In the genomic region with DNA sequence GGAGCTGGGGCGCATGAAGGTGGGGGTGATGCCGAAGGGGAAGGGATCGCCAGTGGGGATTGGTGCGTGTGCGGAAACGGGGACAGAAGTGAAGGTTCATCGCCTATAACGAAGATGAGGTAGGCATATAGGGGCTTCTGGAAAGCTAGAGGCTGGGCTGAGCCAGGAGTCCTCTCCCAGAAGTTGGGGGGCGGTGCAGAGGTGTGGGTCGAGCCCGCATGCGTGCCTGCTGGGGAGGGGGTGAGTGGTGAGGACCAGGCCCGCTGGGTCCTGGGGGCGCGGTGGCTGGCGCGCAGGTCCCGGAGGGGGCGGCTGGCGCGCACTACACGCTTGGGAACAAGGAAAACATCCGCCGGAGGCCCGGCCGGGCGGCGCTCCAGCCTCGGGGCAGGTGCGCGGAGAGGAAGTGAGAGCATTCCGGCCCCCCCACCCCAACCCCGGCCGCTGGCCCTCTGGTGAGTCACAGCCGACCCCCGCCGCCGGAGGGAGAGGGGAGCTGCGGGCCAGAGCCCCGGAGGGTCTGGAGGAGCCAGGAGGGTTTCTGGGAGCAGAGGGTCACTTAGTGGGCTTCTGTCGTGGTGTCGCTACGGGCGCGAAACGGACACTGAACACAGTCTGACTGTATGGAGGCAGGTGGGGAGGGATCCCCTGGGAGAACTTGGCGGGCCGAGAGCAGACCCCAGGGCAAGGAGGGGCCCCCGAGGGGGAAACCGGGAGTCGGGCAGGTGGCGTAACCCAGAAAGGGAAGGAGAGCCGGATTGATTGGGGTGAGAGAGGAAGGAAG, we compare ENCODE assay signal across 8 cellular contexts. TPM values are rescaled to one million over a fixed set of nuclear protein-coding genes. Genes with fewer than 3 reads are reported as not detected.
DNase-seq lines count a peak whose midpoint lies in the region; ATAC-seq, FAIRE-seq and TF ChIP-seq lines count a peak whose summit lies in the region.

No MANE protein-coding gene starts in this region.

- H3K36me3 ChIP-seq in left lung: peaks cover 0 to 33% of the 10 kb centered on the region in 2 donors

- H3K4me3 ChIP-seq in left lung: peak overlapping the region; percentile 45 to 54

- ATAC-seq in GM21825 (IDR thresholded peaks at IDR 0.05; ENCODE audit: unreplicated experiment) (peak; percentile 49), left lung (peak; percentile 77)

- DNase-seq in ELR (ENCODE audit: low read depth): peak; percentile 71
- peak; percentile 10 for DNase-seq in MV-4-11 (lab: John Stamatoyannopoulos, UW)
- DNase-seq in UCSD-AML1 (lab: John Stamatoyannopoulos, UW; ENCODE audit: unreplicated experiment): peak; percentile 79
- peak; percentile 61 to 92 for DNase-seq in left lung
- DNase-seq in stimulated activated CD4-positive, alpha-beta T cell treated with anti-CD3 and anti-CD28 coated beads, Interleukin-4, amount 100 ng/mL, for 24 hours: peak; percentile 17
- DNase-seq in urothelium cell line (ENCODE audit: low spot score): no peak

- no peak for TF ChIP-seq CTCF in left lung (IDR thresholded peaks at IDR 0.05)

- intact Hi-C loops in left lung (cut with DNase I): no loop called here

- H3K27me3 ChIP-seq in left lung: no peaks in the 10 kb centered on the region

- no peak for FAIRE-seq in urothelium cell line (lab: Jason Lieb, UNC)

- no peaks in the 10 kb centered on the region for H3K9me3 ChIP-seq in left lung

- H3K27ac ChIP-seq in cingulate gyrus (ENCODE audit: low read depth, low read length) (peak overlapping the region; percentile 88), left lung (peak overlapping the region; percentile 85)

- H3K4me1 ChIP-seq in left lung: peaks cover 4 to 34% of the 10 kb centered on the region in 2 donors

RNA-seq across cellular contexts. Expression of a gene that starts 2.9 kb away (rescaled TPM):
- 1 to 10 TPM in 1 of 2 donors, not detected in 1; 1.1 TPM for total RNA-seq in left lung

RNA-seq across cellular contexts. Expression of a gene that starts 7.8 kb away (rescaled TPM):
- total RNA-seq in left lung: 10 to 100 TPM; 26.9 to 30.3 TPM

RNA-seq across cellular contexts. Expression of a gene that starts 7.9 kb away (rescaled TPM):
- 10 to 100 TPM; 63.3 to 71.4 TPM for total RNA-seq in left lung

RNA-seq across cellular contexts. Expression of a gene that starts 24.5 kb away (rescaled TPM):
- total RNA-seq in left lung: 10 to 100 TPM; 39.3 to 42.4 TPM

RNA-seq across cellular contexts. Expression of a gene that starts 24.9 kb away (rescaled TPM):
- 100 to 1,000 TPM; 314 to 471 TPM for total RNA-seq in left lung
